10 cellular contexts compared by ENCODE assay signal in the genomic region with DNA sequence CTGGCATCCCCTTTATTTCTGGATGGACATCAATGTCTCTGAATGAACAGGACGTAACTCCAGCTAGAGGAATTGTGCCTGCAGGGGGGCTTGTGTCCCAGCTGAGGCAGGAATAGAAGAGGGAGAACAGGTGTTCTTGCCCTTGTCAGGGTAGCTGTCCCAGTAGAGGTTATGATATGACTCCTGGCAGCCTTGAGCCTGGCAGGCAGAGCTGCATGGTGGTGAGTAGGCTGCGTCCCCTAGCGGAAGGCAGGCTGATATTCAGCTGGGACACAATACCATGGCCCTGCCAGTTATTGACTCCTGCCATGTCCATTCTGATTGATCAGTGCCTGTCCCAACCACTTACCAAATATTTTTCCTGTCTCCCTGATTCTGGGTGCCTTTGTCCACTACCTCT.
A peak's percentile ranks its signal among the peaks of the same experiment; 100 is the strongest.
DNase-seq lines count a peak whose midpoint lies in the region; ATAC-seq and TF ChIP-seq lines count a peak whose summit lies in the region.
"Had no signal": no experiment of that assay in that cellular context is flagged by ENCODE, and none has a peak within 500 bp of the region (broad histone marks: within the 10 kb centered on the region; RNA-seq: fewer than 3 reads in every experiment).

No MANE protein-coding gene starts in this region.

- H3K4me3 Mint-ChIP-seq in natural killer cell: no peak overlapping the region

- TF ChIP-seq CTCF in BE2C (IDR thresholded peaks at IDR 0.05; ENCODE audit: low read depth, low read length) (0 out of 2 replicates have a peak, but pooled peaks have one; percentile 1), VCaP (conservative IDR thresholded peaks at IDR 0.05) (peak; percentile 37; the same call in 1 of the 2 replicates), natural killer cell (IDR thresholded peaks at IDR 0.05) (no peak)

- no peaks in the 10 kb centered on the region for H3K36me3 ChIP-seq in BE2C

- H3K36me3 Mint-ChIP-seq in natural killer cell: no peaks in the 10 kb centered on the region

- H3K27ac ChIP-seq in VCaP: no peak overlapping the region
- H3K27ac ChIP-seq: hepatocyte had no signal

- H3K27me3 Mint-ChIP-seq in natural killer cell (ENCODE audit: low read depth in 2 of 2): no peaks in the 10 kb centered on the region

- DNase-seq in BE2C: no peak
- DNase-seq in CD1c-positive myeloid dendritic cell (ENCODE audit: extremely low spot score): no peak
- no peak for DNase-seq in T-helper 9 cell
- no peak for DNase-seq in NCI-H128 (lab: John Stamatoyannopoulos, UW; ENCODE audit: unreplicated experiment)
- no peak for DNase-seq in natural killer cell
- DNase-seq: NCI-H1092 had no signal

- H3K4me1 Mint-ChIP-seq in natural killer cell: no peaks in the 10 kb centered on the region

- no peaks in the 10 kb centered on the region for H3K27me3 ChIP-seq in BE2C
- H3K27me3 ChIP-seq: hepatocyte had no signal

- no peak overlapping the region for H3K27ac Mint-ChIP-seq in natural killer cell

- peaks cover 4 to 5% of the 10 kb centered on the region in 2 donors for H3K9me3 Mint-ChIP-seq in natural killer cell

- ATAC-seq in GM18907 (IDR thresholded peaks at IDR 0.05; ENCODE audit: unreplicated experiment) (peak; percentile 77), HG03103 (IDR thresholded peaks at IDR 0.05; ENCODE audit: low read depth, unreplicated experiment) (peak; percentile 81), natural killer cell (no peak)

- H3K4me3 ChIP-seq in BE2C (ENCODE audit: low read depth, low read length): no peak overlapping the region
- H3K4me3 ChIP-seq: hepatocyte had no signal

- no peaks in the 10 kb centered on the region for H3K4me1 ChIP-seq in BE2C

- no peaks in the 10 kb centered on the region for H3K9me3 ChIP-seq in BE2C

- intact Hi-C loops in natural killer cell (cut with micrococcal nuclease): no loop called here

Comparison
In these comparisons a context has a peak if more than half of its experiments do, and no peak if none do; other contexts are left out.
1. ATAC-seq: peak in GM18907 (single experiment) and HG03103 (single experiment); none in natural killer cell (0 of 3).